ENCODE assay signal across 11 cellular contexts in genomic region chr12:57147641-57147944, GRCh38. TPM values are rescaled to one million over a fixed set of nuclear protein-coding genes. Genes with fewer than 3 reads are reported as not detected.
DNase-seq lines count a peak whose midpoint lies in the region; ATAC-seq and TF ChIP-seq lines count a peak whose summit lies in the region.
"Had no signal": no experiment of that assay in that cellular context is flagged by ENCODE, and none has a peak within 500 bp of the region (broad histone marks: within the 10 kb centered on the region; RNA-seq: fewer than 3 reads in every experiment).

No MANE protein-coding gene starts in this region.

- no peaks in the 10 kb centered on the region for H3K36me3 Mint-ChIP-seq in CD8-positive, alpha-beta T cell

- H3K4me1 ChIP-seq in hepatocyte (ENCODE audit: insufficient read depth) = peaks cover 71% of the 10 kb centered on the region
- peaks cover 19 to 23% of the 10 kb centered on the region in 2 donors for H3K4me1 ChIP-seq in gastrocnemius medialis
- H3K4me1 ChIP-seq in CD8-positive, alpha-beta T cell (ENCODE audit: insufficient read depth, low read length) = peaks cover 12% of the 10 kb centered on the region

- H3K27me3 ChIP-seq in hepatocyte (no peaks in the 10 kb centered on the region), gastrocnemius medialis (no peaks in the 10 kb centered on the region)
- H3K27me3 ChIP-seq in CD8-positive, alpha-beta T cell (ENCODE audit: insufficient read depth, low read length) = no peaks in the 10 kb centered on the region

- H3K27ac Mint-ChIP-seq in CD8-positive, alpha-beta T cell = no peak overlapping the region

- TF ChIP-seq POLR2A in gastrocnemius medialis (IDR thresholded peaks at IDR 0.05) = no peak

- H3K9me2 ChIP-seq in hepatocyte (replicated peaks; ENCODE audit: insufficient read depth) = no peaks in the 10 kb centered on the region

- H3K4me2 ChIP-seq in hepatocyte = peak overlapping the region; percentile 71

- no peaks in the 10 kb centered on the region for H4K20me1 ChIP-seq in hepatocyte (ENCODE audit: insufficient read depth, poor library complexity, severe bottlenecking)

- in situ Hi-C loops in gastrocnemius medialis (cut with MboI; ENCODE audit: low sequenced_read_pairs in 4 of 4) = no loop called here

- H3K36me3 ChIP-seq in hepatocyte (replicated peaks; ENCODE audit: insufficient read depth, low read depth) (no peaks in the 10 kb centered on the region), gastrocnemius medialis (no peaks in the 10 kb centered on the region)
- no peaks in the 10 kb centered on the region for H3K36me3 ChIP-seq in CD8-positive, alpha-beta T cell (ENCODE audit: insufficient read depth, low read length)

- TF ChIP-seq CTCF in hepatocyte (IDR thresholded peaks at IDR 0.05; ENCODE audit: poor library complexity) (no peak), gastrocnemius medialis (IDR thresholded peaks at IDR 0.05 in 4 of 5, conservative IDR thresholded peaks at IDR 0.05 in 1 of 5) (no peak)
- no peak for TF ChIP-seq CTCF in CD8-positive, alpha-beta T cell (IDR thresholded peaks at IDR 0.05)

- peak overlapping the region; percentile 67 for H3K27ac ChIP-seq in angular gyrus (ENCODE audit: low read depth, low read length)
- peak overlapping the region; percentile 98 for H3K27ac ChIP-seq in hepatocyte
- peak overlapping the region; percentile 22 to 61 (median 54) for H3K27ac ChIP-seq in gastrocnemius medialis
- no peak overlapping the region for H3K27ac ChIP-seq in CD8-positive, alpha-beta T cell (ENCODE audit: low read depth, low read length)

- no peak overlapping the region for H2AFZ ChIP-seq in hepatocyte

- H3K9me3 ChIP-seq in hepatocyte (ENCODE audit: low read depth) (no peaks in the 10 kb centered on the region), gastrocnemius medialis (no peaks in the 10 kb centered on the region)
- H3K9me3 ChIP-seq in CD8-positive, alpha-beta T cell (ENCODE audit: low read length) = no peaks in the 10 kb centered on the region

- WGBS in hepatocyte (ENCODE audit: low lambda C conversion rate, missing lambda C conversion rate) = 62% methylated on average over 3 of the region's 4 CpGs

- no peaks in the 10 kb centered on the region for H3K27me3 Mint-ChIP-seq in CD8-positive, alpha-beta T cell (ENCODE audit: low read depth)

- intact Hi-C loops in gastrocnemius medialis (cut with DNase I; ENCODE audit: low total_unique reads) = no loop called here
- intact Hi-C loops in CD8-positive, alpha-beta T cell (cut with DNase I, micrococcal nuclease) = no loop called here

- ATAC-seq in gastrocnemius medialis = no peak
- ATAC-seq in GM18511 (IDR thresholded peaks at IDR 0.05; ENCODE audit: unreplicated experiment) = no peak
- no peak for ATAC-seq in CD8-positive, alpha-beta T cell
- no peak for ATAC-seq in HG02852 (IDR thresholded peaks at IDR 0.05; ENCODE audit: unreplicated experiment)

- peaks cover 47% of the 10 kb centered on the region for H3K79me2 ChIP-seq in hepatocyte

- no peak overlapping the region for H3K4me3 ChIP-seq in hepatocyte
- no peak overlapping the region for H3K4me3 ChIP-seq in gastrocnemius medialis
- no peak overlapping the region for H3K4me3 ChIP-seq in CD8-positive, alpha-beta T cell (ENCODE audit: low read depth, low read length)

- POLR2A ChIA-PET in CD8-positive, alpha-beta T cell (lab: Charles Lee) = no interaction called here

- CTCF ChIA-PET in CD8-positive, alpha-beta T cell (lab: Charles Lee) = interaction anchor here (0.8 kb wide), 1 partner anchor 66 kb away, joined by 3 read pairs; no protein-coding TSS in a partner anchor

- no peaks in the 10 kb centered on the region for H3K9me3 Mint-ChIP-seq in CD8-positive, alpha-beta T cell

- no peak overlapping the region for H3K4me3 Mint-ChIP-seq in CD8-positive, alpha-beta T cell

- peaks cover 11% of the 10 kb centered on the region for H3K4me1 Mint-ChIP-seq in CD8-positive, alpha-beta T cell (ENCODE audit: low read depth)

- DNase-seq in EH (ENCODE audit: low read depth) (peak; percentile 67), hepatocyte (ENCODE audit: low spot score) (peak; percentile 74), gastrocnemius medialis (no peak), pons (ENCODE audit: low spot score) (no peak)
- DNase-seq in CD8-positive, alpha-beta T cell = no peak
- DNase-seq: NCI-H2081 had no signal

RNA-seq across cellular contexts. Expression of gene LRP1-AS, which starts 0.2 kb away (rescaled TPM):
- total RNA-seq in hepatocyte = not detected in 2 replicates
- 0.59 TPM in 1 of 2 replicates, not detected in the other for polyA plus RNA-seq in hepatocyte
- total RNA-seq in gastrocnemius medialis = not detected
- not detected for total RNA-seq in CD8-positive, alpha-beta T cell
- total RNA-seq: SK-MEL-5 had no signal
- polyA plus RNA-seq: keratinocyte had no signal

RNA-seq across cellular contexts. Expression of gene LRP1, which starts 19.3 kb away (rescaled TPM):
- total RNA-seq in hepatocyte (48.5 and 76.8 TPM in 2 replicates), gastrocnemius medialis (10 to 100 TPM; 26.1 to 53.5 (median 49.8) TPM)
- polyA plus RNA-seq in hepatocyte = 47.8 and 57.6 TPM in 2 replicates
- total RNA-seq in CD8-positive, alpha-beta T cell = 1 to 10 TPM; 3.6 to 4.0 TPM

RNA-seq across cellular contexts. Expression of gene STAT6, which starts 36.4 kb away (rescaled TPM):
- total RNA-seq in hepatocyte (76.7 and 78.9 TPM in 2 replicates), gastrocnemius medialis (10 to 100 TPM; 12.5 to 17.4 (median 14.4) TPM)
- polyA plus RNA-seq in hepatocyte = 80.0 and 101 TPM in 2 replicates
- 100 to 1,000 TPM; 116 to 127 TPM for total RNA-seq in CD8-positive, alpha-beta T cell

RNA-seq across cellular contexts. Expression of gene NAB2, which starts 58.7 kb away (rescaled TPM):
- total RNA-seq in hepatocyte (21.9 and 24.8 TPM in 2 replicates), gastrocnemius medialis (1 to 10 TPM; 4.8 to 9.5 (median 5.5) TPM)
- polyA plus RNA-seq in hepatocyte = 12.3 and 12.9 TPM in 2 replicates
- total RNA-seq in CD8-positive, alpha-beta T cell = 1 to 10 TPM; 5.9 to 6.7 TPM

Comparison
In these comparisons a context has a peak if more than half of its experiments do, and no peak if none do; other contexts are left out.
1. DNase-seq: peak in EH (single experiment) and hepatocyte (single experiment); none in gastrocnemius medialis (0 of 2), pons (single experiment) and CD8-positive, alpha-beta T cell (0 of 7).